ENCODE assay signal across 8 cellular contexts in genomic region chr22:30420401-30421178, GRCh38. TPM values are rescaled to one million over a fixed set of nuclear protein-coding genes. Genes with fewer than 3 reads are reported as not detected.
DNase-seq lines count a peak whose midpoint lies in the region; ATAC-seq and TF ChIP-seq lines count a peak whose summit lies in the region.

No MANE protein-coding gene starts in this region.

- no peaks in the 10 kb centered on the region for H3K27me3 ChIP-seq in SJSA1 (replicated peaks)

- peak overlapping the region; percentile 90 for H3K27ac ChIP-seq in SJSA1

- no peaks in the 10 kb centered on the region for H3K9me3 Mint-ChIP-seq in progenitor cell of endocrine pancreas (ENCODE audit: low read depth)

- peak; percentile 84 for DNase-seq in Daoy (ENCODE audit: low read depth)
- DNase-seq in SJSA1 (ENCODE audit: low read depth in 1 of 2, low spot score in 2 of 2): peak; percentile 59 to 82
- DNase-seq in erythroblast (lab: John Stamatoyannopoulos, UW): peak; percentile 37 to 60
- DNase-seq in progenitor cell of endocrine pancreas (ENCODE audit: low spot score, unreplicated experiment): no peak
- no peak for DNase-seq in NCI-H146 (lab: John Stamatoyannopoulos, UW)
- no peak for DNase-seq in lower leg skin (ENCODE audit: low spot score in 2 of 2)
- no peak for DNase-seq in GM10248 (ENCODE audit: extremely low spot score)

- H3K9me3 ChIP-seq in SJSA1 (replicated peaks): no peaks in the 10 kb centered on the region

- WGBS in lower leg skin, 2 donors: 51 to 73% methylated on average over 6 of the region's 6 CpGs

- H3K4me3 ChIP-seq in SJSA1 (no peak overlapping the region), lower leg skin (ENCODE audit: low read depth, poor library complexity, severe bottlenecking) (no peak overlapping the region)

- TF ChIP-seq POLR2A in erythroblast (IDR thresholded peaks at IDR 0.05; ENCODE audit: low read length) (peak; percentile 37), lower leg skin (IDR thresholded peaks at IDR 0.05) (no peak)

- no peaks in the 10 kb centered on the region for H3K27me3 Mint-ChIP-seq in progenitor cell of endocrine pancreas

- peaks cover 65% of the 10 kb centered on the region for H3K4me1 Mint-ChIP-seq in progenitor cell of endocrine pancreas (ENCODE audit: low read depth)

- ATAC-seq in GM21737 (IDR thresholded peaks at IDR 0.05; ENCODE audit: unreplicated experiment): no peak

- no peak overlapping the region for H3K4me3 Mint-ChIP-seq in progenitor cell of endocrine pancreas (ENCODE audit: low read depth)

- TF ChIP-seq CTCF in progenitor cell of endocrine pancreas (IDR thresholded peaks at IDR 0.05; ENCODE audit: unreplicated experiment): no peak
- no peak for TF ChIP-seq CTCF in lower leg skin (IDR thresholded peaks at IDR 0.05)
- no peak for TF ChIP-seq CTCF in GM10248 (IDR thresholded peaks at IDR 0.05; ENCODE audit: control extremely low read depth, extremely low read depth, low read depth, missing control alignments)

- H3K36me3 Mint-ChIP-seq in progenitor cell of endocrine pancreas (ENCODE audit: insufficient read depth): peaks cover 11% of the 10 kb centered on the region

- POLR2A ChIA-PET in GM10248 (lab: Yijun Ruan, JAX): no interaction called here

- H3K4me1 ChIP-seq in SJSA1 (replicated peaks): peaks cover 55% of the 10 kb centered on the region

- peak overlapping the region; percentile 65 for H3K27ac Mint-ChIP-seq in progenitor cell of endocrine pancreas

- peaks cover 48% of the 10 kb centered on the region for H3K36me3 ChIP-seq in SJSA1

- CTCF ChIA-PET in GM10248 (lab: Yijun Ruan, JAX): interaction anchor here (0.9 to 2.3 kb wide), 4 partner anchors 9 to 133 kb away, joined by 3 to 10 read pairs (median 5); no protein-coding TSS in a partner anchor

- intact Hi-C loops in lower leg skin (cut with DNase I; ENCODE audit: low total_unique reads): loop anchor here (10.0 kb wide), 1 partner anchor 894 kb away; no protein-coding TSS in a partner anchor

RNA-seq across cellular contexts. Expression of gene MTFP1, which starts 5.0 kb away (rescaled TPM):
- total RNA-seq in Daoy (2014; rRNA removed; shearing (Covaris generic)): 57.8 and 84.1 TPM in 2 replicates
- 46.2 and 48.6 TPM in 2 replicates for total RNA-seq in SJSA1 (2014; rRNA removed; shearing (Covaris generic))
- 12.6 and 16.6 TPM in 2 replicates for total RNA-seq in progenitor cell of endocrine pancreas
- 10 to 100 TPM in 1 of 4 donors, 1 to 10 TPM in 3; 5.2 to 13.3 (median 8.7) TPM for total RNA-seq in lower leg skin

RNA-seq across cellular contexts. Expression of gene SEC14L2, which starts 23.8 kb away (rescaled TPM):
- total RNA-seq in Daoy (2014; rRNA removed; shearing (Covaris generic)): 9.5 and 12.7 TPM in 2 replicates
- total RNA-seq in SJSA1 (2014; rRNA removed; shearing (Covaris generic)): 3.4 and 16.2 TPM in 2 replicates
- total RNA-seq in progenitor cell of endocrine pancreas (13.2 and 13.7 TPM in 2 replicates), lower leg skin (10 to 100 TPM in 2 of 4 donors, 1 to 10 TPM in 2; 3.6 to 18.8 (median 13.3) TPM)

RNA-seq across cellular contexts. Expression of gene RNF215, which starts 33.4 kb away (rescaled TPM):
- total RNA-seq in Daoy (2014; rRNA removed; shearing (Covaris generic)): 9.8 and 19.2 TPM in 2 replicates
- 9.2 and 9.5 TPM in 2 replicates for total RNA-seq in SJSA1 (2014; rRNA removed; shearing (Covaris generic))
- total RNA-seq in progenitor cell of endocrine pancreas (32.5 and 35.8 TPM in 2 replicates), lower leg skin (1 to 10 TPM; 6.9 to 7.8 (median 7.3) TPM)

RNA-seq across cellular contexts. Expression of gene SEC14L3, which starts 51.2 kb away (rescaled TPM):
- total RNA-seq in Daoy (2014; rRNA removed; shearing (Covaris generic)): not detected in 2 replicates
- not detected in 2 replicates for total RNA-seq in SJSA1 (2014; rRNA removed; shearing (Covaris generic))
- total RNA-seq in progenitor cell of endocrine pancreas: not detected in 2 replicates
- under 1 TPM in 1 of 4 donors, not detected in 3; 0.25 TPM for total RNA-seq in lower leg skin

Comparison
In these comparisons a context has a peak if more than half of its experiments do, and no peak if none do; other contexts are left out.
1. DNase-seq: peak in Daoy (single experiment), SJSA1 (2 of 2) and erythroblast (2 of 2); none in progenitor cell of endocrine pancreas (single experiment), NCI-H146 (single experiment), lower leg skin (0 of 2) and GM10248 (single experiment).